Comparison of ENCODE assay signal across 14 cellular contexts in the genomic region with DNA sequence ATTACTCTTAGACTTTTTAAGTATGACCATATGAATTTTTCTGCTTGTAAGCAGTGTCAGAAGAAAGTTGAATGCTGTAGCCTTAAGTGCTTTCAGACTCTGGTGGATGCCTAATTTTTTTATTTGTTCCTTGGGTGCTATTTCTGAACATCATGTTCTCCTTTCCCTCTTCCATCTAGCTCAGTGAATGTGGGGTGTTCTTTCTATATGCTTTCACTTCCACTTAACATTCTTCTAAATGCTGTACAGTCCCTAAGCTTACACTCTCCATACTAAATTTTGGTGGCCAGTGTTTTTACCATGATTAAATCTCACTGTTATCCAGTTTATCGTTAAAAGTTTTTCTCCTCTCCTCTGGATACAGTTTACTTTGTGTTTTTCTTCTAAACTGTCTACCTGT. TPM values are rescaled to one million over a fixed set of nuclear protein-coding genes. Genes with fewer than 3 reads are reported as not detected.
DNase-seq lines count a peak whose midpoint lies in the region; ATAC-seq, FAIRE-seq and TF ChIP-seq lines count a peak whose summit lies in the region.
"Had no signal": no experiment of that assay in that cellular context is flagged by ENCODE, and none has a peak within 500 bp of the region (broad histone marks: within the 10 kb centered on the region; RNA-seq: fewer than 3 reads in every experiment).

No MANE protein-coding gene starts in this region.

- no peak for TF ChIP-seq CTCF in CD4-positive, alpha-beta T cell (IDR thresholded peaks at IDR 0.05)
- TF ChIP-seq CTCF in HEK293 (tag by site-specific recombination; IDR thresholded peaks at IDR 0.05) (no peak), activated B cell treated with CpG ODN at 0.5 μM for 24 hours (IDR thresholded peaks at IDR 0.05) (no peak), D721Med (IDR thresholded peaks at IDR 0.05; ENCODE audit: insufficient read depth, missing control alignments) (no peak), coronary artery (IDR thresholded peaks at IDR 0.05) (no peak)

- H3K9me3 Mint-ChIP-seq in CD4-positive, alpha-beta T cell = peaks cover 4% of the 10 kb centered on the region
- H3K9me3 Mint-ChIP-seq in activated B cell treated with CpG ODN at 0.5 μM for 24 hours = peaks cover 2% of the 10 kb centered on the region
- H3K9me3 Mint-ChIP-seq in naive thymus-derived CD4-positive, alpha-beta T cell = peaks cover 0 to 16% (median 4%) of the 10 kb centered on the region in 11 donors

- no peak for DNase-seq in CD4-positive, alpha-beta T cell
- DNase-seq in activated B cell treated with CpG ODN at 0.5 μM for 24 hours (no peak), putamen (ENCODE audit: low spot score) (no peak), D721Med (ENCODE audit: insufficient read length, low spot score) (no peak), coronary artery (ENCODE audit: low spot score) (no peak)
- no peak for DNase-seq in naive thymus-derived CD4-positive, alpha-beta T cell
- DNase-seq: activated CD8-positive, alpha-beta memory T cell treated with anti-CD3 and anti-CD28 coated beads for 24 hours; NCI-H2171 treated with DMSO at 0.1 percent for 48 hours; stimulated activated CD4-positive, alpha-beta T cell treated with anti-CD3 and anti-CD28 coated beads, Interleukin-2, amount 100 ng/mL, for 48 hours had no signal

- intact Hi-C loops in CD4-positive, alpha-beta T cell (cut with DNase I, micrococcal nuclease) = loop anchor here (10.0 kb wide), 2 partner anchors 162 to 312 kb away; a partner anchor contains a TSS
- intact Hi-C loops in activated B cell treated with CpG ODN at 0.5 μM for 24 hours (cut with micrococcal nuclease) = loop anchor here (10.0 kb wide), 1 partner anchor 188 kb away; no protein-coding TSS in a partner anchor
- intact Hi-C loops in naive thymus-derived CD4-positive, alpha-beta T cell (cut with micrococcal nuclease) = no loop called here

- H3K27me3 ChIP-seq in CD4-positive, alpha-beta T cell (ENCODE audit: control insufficient read depth, insufficient read depth, low read length) = no peaks in the 10 kb centered on the region
- H3K27me3 ChIP-seq in naive thymus-derived CD4-positive, alpha-beta T cell (ENCODE audit: control insufficient read depth in 2 of 2, insufficient read depth in 2 of 2, low read length in 2 of 2) = no peaks in the 10 kb centered on the region
- H3K27me3 ChIP-seq: cardiac muscle cell, suprapubic skin had no signal

- H3K4me3 ChIP-seq in HEK293 (ENCODE audit: low read depth, low read length) = no peak overlapping the region
- H3K4me3 ChIP-seq in naive thymus-derived CD4-positive, alpha-beta T cell (ENCODE audit: low read length) = peak overlapping the region; percentile 86
- H3K4me3 ChIP-seq in coronary artery = no peak overlapping the region
- H3K4me3 ChIP-seq: cardiac muscle cell had no signal

- H3K9me3 ChIP-seq in CD4-positive, alpha-beta T cell (ENCODE audit: control insufficient read depth, low read length) = no peaks in the 10 kb centered on the region
- H3K9me3 ChIP-seq in HEK293 (ENCODE audit: control insufficient read depth, insufficient read depth, low read depth, low read length) = no peaks in the 10 kb centered on the region
- H3K9me3 ChIP-seq in naive thymus-derived CD4-positive, alpha-beta T cell (ENCODE audit: control insufficient read depth in 2 of 3, low read length in 3 of 3) = no peaks in the 10 kb centered on the region
- H3K9me3 ChIP-seq: suprapubic skin had no signal

- ATAC-seq in CD4-positive, alpha-beta T cell (ENCODE audit: poor library complexity) = no peak
- no peak for ATAC-seq in activated B cell treated with CpG ODN at 0.5 μM for 24 hours (ENCODE audit: low read depth)
- ATAC-seq in naive thymus-derived CD4-positive, alpha-beta T cell = no peak
- ATAC-seq in HG03135 (IDR thresholded peaks at IDR 0.05; ENCODE audit: unreplicated experiment) = no peak

- peak overlapping the region; percentile 85 for H3K27ac Mint-ChIP-seq in CD4-positive, alpha-beta T cell
- peak overlapping the region; percentile 94 for H3K27ac Mint-ChIP-seq in activated B cell treated with CpG ODN at 0.5 μM for 24 hours
- peak overlapping the region; percentile 25 to 94 (median 90) for H3K27ac Mint-ChIP-seq in naive thymus-derived CD4-positive, alpha-beta T cell

- CTCF ChIA-PET in CD4-positive, alpha-beta T cell (lab: Charles Lee) = interaction anchor here (0.6 to 2.2 kb wide), 5 partner anchors 10 to 95 kb away, joined by 3 to 13 read pairs (median 3); a partner anchor contains a TSS
- CTCF ChIA-PET in HEK293 (lab: Yijun Ruan, JAX) = interaction anchor here (1.1 to 4.6 kb wide), 2 partner anchors 12 to 28 kb away, joined by 3 to 20 read pairs; no protein-coding TSS in a partner anchor
- CTCF ChIA-PET in activated B cell treated with CpG ODN at 0.5 μM for 24 hours (lab: Charles Lee) = interaction anchor here (1.6 to 6.3 kb wide), 2 partner anchors 13 to 95 kb away, joined by 4 to 86 read pairs; a partner anchor contains a TSS
- CTCF ChIA-PET in naive thymus-derived CD4-positive, alpha-beta T cell (lab: Charles Lee) = interaction anchor here (0.6 to 1.4 kb wide), 3 partner anchors 8 to 19 kb away, joined by 3 to 10 read pairs (median 3); no protein-coding TSS in a partner anchor

- no peak for FAIRE-seq in D721Med (lab: Jason Lieb, UNC)
- FAIRE-seq: islet of Langerhans had no signal

- peak overlapping the region; percentile 13 for H3K27ac ChIP-seq in CD4-positive, alpha-beta T cell (ENCODE audit: low read depth, low read length)
- H3K27ac ChIP-seq in HEK293 (ENCODE audit: extremely low read depth, low read depth, low read length) = no peak overlapping the region
- peak overlapping the region; percentile 79 for H3K27ac ChIP-seq in naive thymus-derived CD4-positive, alpha-beta T cell (ENCODE audit: low read depth, low read length)
- no peak overlapping the region for H3K27ac ChIP-seq in coronary artery
- H3K27ac ChIP-seq: cardiac muscle cell had no signal

- H3K4me3 Mint-ChIP-seq in CD4-positive, alpha-beta T cell = peak overlapping the region; percentile 93
- peak overlapping the region; percentile 94 for H3K4me3 Mint-ChIP-seq in activated B cell treated with CpG ODN at 0.5 μM for 24 hours
- peak overlapping the region; percentile 48 to 98 (median 94) for H3K4me3 Mint-ChIP-seq in naive thymus-derived CD4-positive, alpha-beta T cell

- H3K36me3 Mint-ChIP-seq in CD4-positive, alpha-beta T cell (ENCODE audit: low read depth) = peaks cover 80% of the 10 kb centered on the region
- H3K36me3 Mint-ChIP-seq in activated B cell treated with CpG ODN at 0.5 μM for 24 hours (ENCODE audit: low read depth) = peaks cover 61% of the 10 kb centered on the region
- peaks cover 28 to 66% (median 41%) of the 10 kb centered on the region in 5 donors for H3K36me3 Mint-ChIP-seq in naive thymus-derived CD4-positive, alpha-beta T cell

- H3K27me3 Mint-ChIP-seq in CD4-positive, alpha-beta T cell = no peaks in the 10 kb centered on the region
- no peaks in the 10 kb centered on the region for H3K27me3 Mint-ChIP-seq in activated B cell treated with CpG ODN at 0.5 μM for 24 hours
- no peaks in the 10 kb centered on the region for H3K27me3 Mint-ChIP-seq in naive thymus-derived CD4-positive, alpha-beta T cell

- POLR2A ChIA-PET in CD4-positive, alpha-beta T cell (lab: Charles Lee) = interaction anchor here (0.6 to 2.2 kb wide), 3 partner anchors 8 to 95 kb away, joined by 4 to 6 read pairs (median 4); a partner anchor contains a TSS
- POLR2A ChIA-PET in HEK293 (lab: Yijun Ruan, JAX) (no interaction called here), activated B cell treated with CpG ODN at 0.5 μM for 24 hours (lab: Charles Lee) (interaction anchor here (0.6 to 6.1 kb wide), 5 partner anchors 10 to 284 kb away, joined by 3 to 203 read pairs (median 4); a partner anchor contains a TSS)
- POLR2A ChIA-PET in naive thymus-derived CD4-positive, alpha-beta T cell (lab: Charles Lee) = interaction anchor here (1.1 kb wide), 1 partner anchor 14 kb away, joined by 3 read pairs; no protein-coding TSS in a partner anchor

- H3K36me3 ChIP-seq in HEK293 (ENCODE audit: control insufficient read depth in 2 of 2, insufficient read depth in 1 of 2, low read length in 2 of 2) = peaks cover 4 to 19% of the 10 kb centered on the region in 2 experiments; a peak in 2 of 3 replicates
- peaks cover 0 to 17% (median 0%) of the 10 kb centered on the region in 3 experiments for H3K36me3 ChIP-seq in naive thymus-derived CD4-positive, alpha-beta T cell (ENCODE audit: control insufficient read depth in 2 of 3, insufficient read depth in 3 of 3, low read length in 3 of 3)
- H3K36me3 ChIP-seq: cardiac muscle cell had no signal

- no peaks in the 10 kb centered on the region for H3K4me1 ChIP-seq in HEK293 (ENCODE audit: control insufficient read depth, insufficient read depth, low read length)
- H3K4me1 ChIP-seq in naive thymus-derived CD4-positive, alpha-beta T cell (ENCODE audit: control insufficient read depth in 2 of 2, insufficient read depth in 2 of 2, low read length in 2 of 2) = peaks cover 19 to 26% of the 10 kb centered on the region in 2 donors

- H3K4me1 Mint-ChIP-seq in CD4-positive, alpha-beta T cell (ENCODE audit: low read depth) = peaks cover 94% of the 10 kb centered on the region
- H3K4me1 Mint-ChIP-seq in activated B cell treated with CpG ODN at 0.5 μM for 24 hours = peaks cover 89% of the 10 kb centered on the region
- H3K4me1 Mint-ChIP-seq in naive thymus-derived CD4-positive, alpha-beta T cell = peaks cover 58 to 89% (median 80%) of the 10 kb centered on the region in 7 donors

TF ChIP-seq in HEK293, 187 proteins besides CTCF, POLR2A, EP300 and RAD21:
- peak; percentile 56; the same call in 1 of the 2 replicates for TF ChIP-seq PRDM1 (tag by site-specific recombination; IDR thresholded peaks at IDR 0.05)
- TF ChIP-seq ZNF133 (tag by site-specific recombination; IDR thresholded peaks at IDR 0.05) = no peak

RNA-seq across cellular contexts. Expression of a gene that starts 3.6 kb away (rescaled TPM):
- total RNA-seq in CD4-positive, alpha-beta T cell = 10 to 100 TPM; 12.8 to 13.9 TPM
- 32.6 and 34.3 TPM in 2 replicates for total RNA-seq in activated B cell treated with CpG ODN at 0.5 μM for 24 hours
- total RNA-seq in naive thymus-derived CD4-positive, alpha-beta T cell = 10 to 100 TPM; 19.8 to 72.8 (median 47.7) TPM
- polyA plus RNA-seq in naive thymus-derived CD4-positive, alpha-beta T cell = 10 to 100 TPM; 60.5 to 86.1 TPM

Comparison
In these comparisons a context has a peak if more than half of its experiments do, and no peak if none do; other contexts are left out.
1. H3K27ac ChIP-seq: peak in CD4-positive, alpha-beta T cell (single experiment) and naive thymus-derived CD4-positive, alpha-beta T cell (single experiment); none in HEK293 (single experiment) and coronary artery (0 of 2).
2. intact Hi-C loops: an anchor here in CD4-positive, alpha-beta T cell (10.0 kb wide) and activated B cell treated with CpG ODN at 0.5 μM for 24 hours (10.0 kb wide); none called in naive thymus-derived CD4-positive, alpha-beta T cell.
3. Peak in every context shown above with its lines, with median percentiles within 50 percentile points of each other: H3K27ac Mint-ChIP-seq and H3K4me3 Mint-ChIP-seq.